ENCODE assay signal across 15 cellular contexts in genomic region chr3:52058111-52058510, GRCh38. TPM values are rescaled to one million over a fixed set of nuclear protein-coding genes. Genes with fewer than 3 reads are reported as not detected.
DNase-seq lines count a peak whose midpoint lies in the region; ATAC-seq and TF ChIP-seq lines count a peak whose summit lies in the region.
"Had no signal": no experiment of that assay in that cellular context is flagged by ENCODE, and none has a peak within 500 bp of the region (broad histone marks: within the 10 kb centered on the region; RNA-seq: fewer than 3 reads in every experiment).

No MANE protein-coding gene starts in this region.

- CTCF ChIA-PET in CD8-positive, alpha-beta memory T cell (lab: Charles Lee) = interaction anchor here (1.4 to 1.7 kb wide), 2 partner anchors 30 to 63 kb away, joined by 4 to 7 read pairs; partner anchors contain the start of gene RPL29

- H3K4me1 Mint-ChIP-seq in CD8-positive, alpha-beta memory T cell = peaks cover 17 to 30% (median 24%) of the 10 kb centered on the region in 3 donors
- H3K4me1 Mint-ChIP-seq in brain = peaks cover 36% of the 10 kb centered on the region
- peaks cover 20% of the 10 kb centered on the region for H3K4me1 Mint-ChIP-seq in neural crest cell

- peaks cover 22% of the 10 kb centered on the region for H3K4me1 ChIP-seq in CD8-positive, alpha-beta memory T cell (ENCODE audit: insufficient read depth, low read length)
- H3K4me1 ChIP-seq in ascending aorta = peaks cover 14 to 29% of the 10 kb centered on the region in 2 donors

- DNase-seq in CD8-positive, alpha-beta memory T cell = no peak
- DNase-seq in LNCaP clone FGC (ENCODE audit: low read depth) (no peak), neural crest cell (ENCODE audit: low read depth, low spot score) (no peak), ascending aorta (ENCODE audit: low spot score in 2 of 2) (no peak), inferior parietal cortex (ENCODE audit: extremely low spot score) (no peak)
- DNase-seq: activated CD4-positive, alpha-beta T cell treated with anti-CD3 and anti-CD28 coated beads for 36 hours; activated effector memory CD4-positive, alpha-beta T cell treated with anti-CD3 and anti-CD28 coated beads, Interleukin-2, amount 50 U/mL, for 16 hours; foreskin fibroblast; KG1; NCI-H226; SIG-M5; stimulated activated naive B cell treated with anti-CD40 and anti-IgM and Interleukin-4, amounts not matched to agents 10 μg/mL and 1 μg/mL and 100 μg/mL, for 72 hours had no signal

- H3K9me3 ChIP-seq in CD8-positive, alpha-beta memory T cell (ENCODE audit: low read length) = no peaks in the 10 kb centered on the region
- H3K9me3 ChIP-seq in ascending aorta = no peaks in the 10 kb centered on the region
- H3K9me3 ChIP-seq: pancreas had no signal

- intact Hi-C loops in ascending aorta (cut with DNase I) = loop anchor here (10.0 kb wide), 1 partner anchor 217 kb away; the partner anchor contains the start of gene WDR82

- H3K36me3 Mint-ChIP-seq in CD8-positive, alpha-beta memory T cell = peaks cover 0 to 19% (median 7%) of the 10 kb centered on the region in 3 donors
- peaks cover 10% of the 10 kb centered on the region for H3K36me3 Mint-ChIP-seq in brain
- H3K36me3 Mint-ChIP-seq in neural crest cell (ENCODE audit: low read depth) = no peaks in the 10 kb centered on the region

- H3K27ac ChIP-seq in CD8-positive, alpha-beta memory T cell (ENCODE audit: low read depth, low read length) = no peak overlapping the region
- peak overlapping the region in 1 of 2 donors; percentile 67 for H3K27ac ChIP-seq in ascending aorta

- peak overlapping the region; percentile 64 for H3K4me3 ChIP-seq in CD8-positive, alpha-beta memory T cell (ENCODE audit: low read length)
- H3K4me3 ChIP-seq in LNCaP clone FGC (ENCODE audit: low read depth, low read length) (peak overlapping the region; percentile 49), ascending aorta (peak overlapping the region in 1 of 2 donors; percentile 70)

- no peak for ATAC-seq in GM19324 (IDR thresholded peaks at IDR 0.05; ENCODE audit: low FRiP score, unreplicated experiment)

- POLR2A ChIA-PET in CD8-positive, alpha-beta memory T cell (lab: Charles Lee) = interaction anchor here (1.5 kb wide), 1 partner anchor 75 kb away, joined by 6 read pairs; the partner anchor contains the start of gene ACY1

- H3K27ac Mint-ChIP-seq in CD8-positive, alpha-beta memory T cell = peak overlapping the region in 6 of 8 donors; percentile 23 to 96 (median 64)
- H3K27ac Mint-ChIP-seq in brain = peak overlapping the region in 3 of 5 experiments; percentile 61 to 98 (median 89)
- H3K27ac Mint-ChIP-seq in neural crest cell (ENCODE audit: unreplicated experiment) = no peak overlapping the region

- no peaks in the 10 kb centered on the region for H3K27me3 Mint-ChIP-seq in CD8-positive, alpha-beta memory T cell
- no peaks in the 10 kb centered on the region for H3K27me3 Mint-ChIP-seq in brain
- no peaks in the 10 kb centered on the region for H3K27me3 Mint-ChIP-seq in neural crest cell (ENCODE audit: low read depth)
- H3K27me3 Mint-ChIP-seq: activated CD4-positive, alpha-beta T cell treated with anti-CD3 and anti-CD28 coated beads for 36 hours; stimulated activated naive B cell treated with anti-CD40 and anti-IgM and Interleukin-4, amounts not matched to agents 10 μg/mL and 1 μg/mL and 100 μg/mL, for 72 hours had no signal

- H3K36me3 ChIP-seq in CD8-positive, alpha-beta memory T cell (ENCODE audit: insufficient read depth, low read length) = peaks cover 6% of the 10 kb centered on the region
- peaks cover 6 to 11% of the 10 kb centered on the region in 2 donors for H3K36me3 ChIP-seq in ascending aorta
- H3K36me3 ChIP-seq: pancreas had no signal

- peak overlapping the region in 2 of 7 donors; percentile 27 to 91 for H3K4me3 Mint-ChIP-seq in CD8-positive, alpha-beta memory T cell
- H3K4me3 Mint-ChIP-seq in brain (peak overlapping the region; percentile 61 to 97 (median 97)), neural crest cell (peak overlapping the region; percentile 93)

- no peaks in the 10 kb centered on the region for H3K27me3 ChIP-seq in CD8-positive, alpha-beta memory T cell (ENCODE audit: insufficient read depth, low read length, poor library complexity, severe bottlenecking)
- no peaks in the 10 kb centered on the region for H3K27me3 ChIP-seq in ascending aorta
- H3K27me3 ChIP-seq: pancreas had no signal

- TF ChIP-seq CTCF in LNCaP clone FGC (IDR thresholded peaks at IDR 0.05; ENCODE audit: control insufficient read depth, extremely low read depth, insufficient read depth) (no peak), brain (conservative IDR thresholded peaks at IDR 0.05) (no peak), neural crest cell (conservative IDR thresholded peaks at IDR 0.05) (no peak), ascending aorta (IDR thresholded peaks at IDR 0.05) (no peak)

- H3K9me3 Mint-ChIP-seq in CD8-positive, alpha-beta memory T cell = no peaks in the 10 kb centered on the region
- H3K9me3 Mint-ChIP-seq in brain = peaks cover 0 to 3% (median 0%) of the 10 kb centered on the region in 5 experiments
- H3K9me3 Mint-ChIP-seq in neural crest cell = no peaks in the 10 kb centered on the region
- H3K9me3 Mint-ChIP-seq: stimulated activated naive B cell treated with anti-CD40 and anti-IgM and Interleukin-4, amounts not matched to agents 10 μg/mL and 1 μg/mL and 100 μg/mL, for 72 hours had no signal

RNA-seq across cellular contexts. Expression of gene DUSP7, which starts 1.7 kb away (rescaled TPM):
- total RNA-seq in CD8-positive, alpha-beta memory T cell = 10 to 100 TPM; 26.3 to 27.2 TPM
- polyA plus RNA-seq in CD8-positive, alpha-beta memory T cell = 7.2 TPM
- 15.2 TPM for polyA plus RNA-seq in brain (ENCODE audit: insufficient read depth, low read depth, low replicate concordance)
- total RNA-seq in neural crest cell (24.2 and 24.3 TPM in 2 replicates), ascending aorta (76.5 TPM)
